Comparison of ENCODE assay signal across 2 cellular contexts in the genomic region with DNA sequence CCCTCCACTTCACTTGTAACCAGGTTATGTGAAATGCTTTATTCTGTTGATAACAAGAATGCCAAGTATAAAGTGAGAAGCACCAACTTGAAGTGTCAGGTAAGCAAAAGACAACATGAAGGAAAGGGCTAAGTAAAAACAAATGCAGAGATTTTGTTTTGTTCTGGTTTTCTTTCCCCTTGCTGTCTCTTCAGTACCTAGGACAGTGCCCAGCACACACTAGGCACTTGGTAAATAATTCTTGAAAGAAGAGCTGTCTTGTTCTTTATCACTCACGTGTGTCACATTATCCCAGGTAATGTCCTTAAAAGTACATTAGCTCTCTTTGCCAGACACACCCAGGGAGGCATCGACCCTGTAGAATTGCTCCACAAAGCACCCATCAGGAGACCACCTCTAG.
TF ChIP-seq lines count a peak whose summit lies in the region.

No MANE protein-coding gene starts in this region.

TF ChIP-seq in GM23338, 12 proteins besides CTCF, POLR2A, EP300 and RAD21:
- TF ChIP-seq, protein P1, sequence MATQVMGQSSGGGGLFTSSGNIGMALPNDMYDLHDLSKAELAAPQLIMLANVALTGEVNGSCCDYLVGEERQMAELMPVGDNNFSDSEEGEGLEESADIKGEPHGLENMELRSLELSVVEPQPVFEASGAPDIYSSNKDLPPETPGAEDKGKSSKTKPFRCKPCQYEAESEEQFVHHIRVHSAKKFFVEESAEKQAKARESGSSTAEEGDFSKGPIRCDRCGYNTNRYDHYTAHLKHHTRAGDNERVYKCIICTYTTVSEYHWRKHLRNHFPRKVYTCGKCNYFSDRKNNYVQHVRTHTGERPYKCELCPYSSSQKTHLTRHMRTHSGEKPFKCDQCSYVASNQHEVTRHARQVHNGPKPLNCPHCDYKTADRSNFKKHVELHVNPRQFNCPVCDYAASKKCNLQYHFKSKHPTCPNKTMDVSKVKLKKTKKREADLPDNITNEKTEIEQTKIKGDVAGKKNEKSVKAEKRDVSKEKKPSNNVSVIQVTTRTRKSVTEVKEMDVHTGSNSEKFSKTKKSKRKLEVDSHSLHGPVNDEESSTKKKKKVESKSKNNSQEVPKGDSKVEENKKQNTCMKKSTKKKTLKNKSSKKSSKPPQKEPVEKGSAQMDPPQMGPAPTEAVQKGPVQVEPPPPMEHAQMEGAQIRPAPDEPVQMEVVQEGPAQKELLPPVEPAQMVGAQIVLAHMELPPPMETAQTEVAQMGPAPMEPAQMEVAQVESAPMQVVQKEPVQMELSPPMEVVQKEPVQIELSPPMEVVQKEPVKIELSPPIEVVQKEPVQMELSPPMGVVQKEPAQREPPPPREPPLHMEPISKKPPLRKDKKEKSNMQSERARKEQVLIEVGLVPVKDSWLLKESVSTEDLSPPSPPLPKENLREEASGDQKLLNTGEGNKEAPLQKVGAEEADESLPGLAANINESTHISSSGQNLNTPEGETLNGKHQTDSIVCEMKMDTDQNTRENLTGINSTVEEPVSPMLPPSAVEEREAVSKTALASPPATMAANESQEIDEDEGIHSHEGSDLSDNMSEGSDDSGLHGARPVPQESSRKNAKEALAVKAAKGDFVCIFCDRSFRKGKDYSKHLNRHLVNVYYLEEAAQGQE (IDR thresholded peaks at IDR 0.05; ENCODE audit: unreplicated experiment), result peak; percentile 73
- TF ChIP-seq, protein P2, sequence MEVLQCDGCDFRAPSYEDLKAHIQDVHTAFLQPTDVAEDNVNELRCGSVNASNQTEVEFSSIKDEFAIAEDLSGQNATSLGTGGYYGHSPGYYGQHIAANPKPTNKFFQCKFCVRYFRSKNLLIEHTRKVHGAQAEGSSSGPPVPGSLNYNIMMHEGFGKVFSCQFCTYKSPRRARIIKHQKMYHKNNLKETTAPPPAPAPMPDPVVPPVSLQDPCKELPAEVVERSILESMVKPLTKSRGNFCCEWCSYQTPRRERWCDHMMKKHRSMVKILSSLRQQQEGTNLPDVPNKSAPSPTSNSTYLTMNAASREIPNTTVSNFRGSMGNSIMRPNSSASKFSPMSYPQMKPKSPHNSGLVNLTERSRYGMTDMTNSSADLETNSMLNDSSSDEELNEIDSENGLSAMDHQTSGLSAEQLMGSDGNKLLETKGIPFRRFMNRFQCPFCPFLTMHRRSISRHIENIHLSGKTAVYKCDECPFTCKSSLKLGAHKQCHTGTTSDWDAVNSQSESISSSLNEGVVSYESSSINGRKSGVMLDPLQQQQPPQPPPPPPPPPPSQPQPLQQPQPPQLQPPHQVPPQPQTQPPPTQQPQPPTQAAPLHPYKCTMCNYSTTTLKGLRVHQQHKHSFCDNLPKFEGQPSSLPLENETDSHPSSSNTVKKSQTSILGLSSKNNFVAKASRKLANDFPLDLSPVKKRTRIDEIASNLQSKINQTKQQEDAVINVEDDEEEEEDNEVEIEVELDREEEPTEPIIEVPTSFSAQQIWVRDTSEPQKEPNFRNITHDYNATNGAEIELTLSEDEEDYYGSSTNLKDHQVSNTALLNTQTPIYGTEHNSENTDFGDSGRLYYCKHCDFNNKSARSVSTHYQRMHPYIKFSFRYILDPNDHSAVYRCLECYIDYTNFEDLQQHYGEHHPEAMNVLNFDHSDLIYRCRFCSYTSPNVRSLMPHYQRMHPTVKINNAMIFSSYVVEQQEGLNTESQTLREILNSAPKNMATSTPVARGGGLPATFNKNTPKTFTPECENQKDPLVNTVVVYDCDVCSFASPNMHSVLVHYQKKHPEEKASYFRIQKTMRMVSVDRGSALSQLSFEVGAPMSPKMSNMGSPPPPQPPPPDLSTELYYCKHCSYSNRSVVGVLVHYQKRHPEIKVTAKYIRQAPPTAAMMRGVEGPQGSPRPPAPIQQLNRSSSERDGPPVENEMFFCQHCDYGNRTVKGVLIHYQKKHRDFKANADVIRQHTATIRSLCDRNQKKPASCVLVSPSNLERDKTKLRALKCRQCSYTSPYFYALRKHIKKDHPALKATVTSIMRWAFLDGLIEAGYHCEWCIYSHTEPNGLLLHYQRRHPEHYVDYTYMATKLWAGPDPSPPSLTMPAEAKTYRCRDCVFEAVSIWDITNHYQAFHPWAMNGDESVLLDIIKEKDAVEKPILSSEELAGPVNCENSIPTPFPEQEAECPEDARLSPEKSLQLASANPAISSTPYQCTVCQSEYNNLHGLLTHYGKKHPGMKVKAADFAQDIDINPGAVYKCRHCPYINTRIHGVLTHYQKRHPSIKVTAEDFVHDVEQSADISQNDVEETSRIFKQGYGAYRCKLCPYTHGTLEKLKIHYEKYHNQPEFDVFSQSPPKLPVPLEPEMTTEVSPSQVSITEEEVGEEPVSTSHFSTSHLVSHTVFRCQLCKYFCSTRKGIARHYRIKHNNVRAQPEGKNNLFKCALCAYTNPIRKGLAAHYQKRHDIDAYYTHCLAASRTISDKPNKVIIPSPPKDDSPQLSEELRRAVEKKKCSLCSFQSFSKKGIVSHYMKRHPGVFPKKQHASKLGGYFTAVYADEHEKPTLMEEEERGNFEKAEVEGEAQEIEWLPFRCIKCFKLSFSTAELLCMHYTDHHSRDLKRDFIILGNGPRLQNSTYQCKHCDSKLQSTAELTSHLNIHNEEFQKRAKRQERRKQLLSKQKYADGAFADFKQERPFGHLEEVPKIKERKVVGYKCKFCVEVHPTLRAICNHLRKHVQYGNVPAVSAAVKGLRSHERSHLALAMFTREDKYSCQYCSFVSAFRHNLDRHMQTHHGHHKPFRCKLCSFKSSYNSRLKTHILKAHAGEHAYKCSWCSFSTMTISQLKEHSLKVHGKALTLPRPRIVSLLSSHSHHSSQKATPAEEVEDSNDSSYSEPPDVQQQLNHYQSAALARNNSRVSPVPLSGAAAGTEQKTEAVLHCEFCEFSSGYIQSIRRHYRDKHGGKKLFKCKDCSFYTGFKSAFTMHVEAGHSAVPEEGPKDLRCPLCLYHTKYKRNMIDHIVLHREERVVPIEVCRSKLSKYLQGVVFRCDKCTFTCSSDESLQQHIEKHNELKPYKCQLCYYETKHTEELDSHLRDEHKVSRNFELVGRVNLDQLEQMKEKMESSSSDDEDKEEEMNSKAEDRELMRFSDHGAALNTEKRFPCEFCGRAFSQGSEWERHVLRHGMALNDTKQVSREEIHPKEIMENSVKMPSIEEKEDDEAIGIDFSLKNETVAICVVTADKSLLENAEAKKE (CRISPR knock-in tag; IDR thresholded peaks at IDR 0.05), result no peak
TF ChIP-seq in GM23338: peak in this region for 1.

TF ChIP-seq in HEK293, 187 proteins besides CTCF, POLR2A, EP300 and RAD21 (continued from another document):
- TF ChIP-seq, protein P1 (tag by site-specific recombination; IDR thresholded peaks at IDR 0.05), result peak; percentile 87
- no peak for TF ChIP-seq ZFP41 (tag by site-specific recombination; IDR thresholded peaks at IDR 0.05; ENCODE audit: borderline replicate concordance)
